1 cellular context compared by ENCODE assay signal in genomic region chr13:70249332-70250064, GRCh38.
A peak's percentile ranks its signal among the peaks of the same experiment; 100 is the strongest.
TF ChIP-seq lines count a peak whose summit lies in the region.

No MANE protein-coding gene starts in this region.

TF ChIP-seq in endothelial cell of umbilical vein, 7 proteins besides CTCF, POLR2A, EP300 and RAD21:
- TF ChIP-seq JUN (IDR thresholded peaks at IDR 0.05; ENCODE audit: borderline replicate concordance, insufficient read depth, insufficient read length, low read depth) (peak; percentile 14), GATA2 (IDR thresholded peaks at IDR 0.05; ENCODE audit: insufficient read depth, insufficient read length, low read depth, low read length) (peak; percentile 38), FOS (IDR thresholded peaks at IDR 0.05; ENCODE audit: borderline replicate concordance, insufficient read depth, low read length) (peak; percentile 80), EZH2 (IDR thresholded peaks at IDR 0.05; ENCODE audit: borderline replicate concordance, low read depth, low read length, severe bottlenecking) (no peak), POLR2AphosphoS5 (IDR thresholded peaks at IDR 0.05; ENCODE audit: insufficient read depth, low read depth, low read length) (peak; percentile 41), MAX (IDR thresholded peaks at IDR 0.05; ENCODE audit: insufficient read depth, insufficient read length) (no peak), MYC (IDR thresholded peaks at IDR 0.05; ENCODE audit: low read depth, low read length) (no peak)
